11 cellular contexts compared by ENCODE assay signal in genomic region chr19:10005632-10006334, GRCh38. TPM values are rescaled to one million over a fixed set of nuclear protein-coding genes. Genes with fewer than 3 reads are reported as not detected.
DNase-seq lines count a peak whose midpoint lies in the region; ATAC-seq and TF ChIP-seq lines count a peak whose summit lies in the region.
"Had no signal": no experiment of that assay in that cellular context is flagged by ENCODE, and none has a peak within 500 bp of the region (broad histone marks: within the 10 kb centered on the region; RNA-seq: fewer than 3 reads in every experiment).

No MANE protein-coding gene starts in this region.

- H3K4me3 Mint-ChIP-seq in CD8-positive, alpha-beta memory T cell: peak overlapping the region in 6 of 7 donors; percentile 56 to 90 (median 83)
- peak overlapping the region; percentile 76 for H3K4me3 Mint-ChIP-seq in activated T-helper 17 cell treated with anti-CD3 and anti-CD28 coated beads, Interleukin-2, amount 50 U/mL, for 72 hours

- H3K9me3 ChIP-seq in CD8-positive, alpha-beta memory T cell (ENCODE audit: low read length): no peaks in the 10 kb centered on the region
- H3K9me3 ChIP-seq: SK-N-SH had no signal

- CTCF ChIA-PET in CD8-positive, alpha-beta memory T cell (lab: Charles Lee): no interaction called here

- H3K27ac ChIP-seq in CD8-positive, alpha-beta memory T cell (ENCODE audit: low read depth, low read length): no peak overlapping the region
- H3K27ac ChIP-seq in layer of hippocampus (ENCODE audit: low read depth, low read length) (peak overlapping the region; percentile 65), substantia nigra (ENCODE audit: low read depth, low read length, poor library complexity, severe bottlenecking) (peak overlapping the region; percentile 27)
- H3K27ac ChIP-seq: VCaP had no signal

- H3K4me1 Mint-ChIP-seq in CD8-positive, alpha-beta memory T cell: peaks cover 27 to 58% (median 30%) of the 10 kb centered on the region in 3 donors
- peaks cover 54% of the 10 kb centered on the region for H3K4me1 Mint-ChIP-seq in activated T-helper 17 cell treated with anti-CD3 and anti-CD28 coated beads, Interleukin-2, amount 50 U/mL, for 72 hours

- POLR2A ChIA-PET in CD8-positive, alpha-beta memory T cell (lab: Charles Lee): no interaction called here

- peaks cover 14% of the 10 kb centered on the region for H3K27me3 ChIP-seq in CD8-positive, alpha-beta memory T cell (ENCODE audit: insufficient read depth, low read length, poor library complexity, severe bottlenecking)
- peaks cover 8% of the 10 kb centered on the region for H3K27me3 ChIP-seq in layer of hippocampus (ENCODE audit: control insufficient read depth, insufficient read depth, low read length)

- no peak for DNase-seq in CD8-positive, alpha-beta memory T cell
- DNase-seq in substantia nigra (lab: John Stamatoyannopoulos, UW): no peak
- no peak for DNase-seq in GM20000 (ENCODE audit: low spot score)
- no peak for DNase-seq in NCI-H1048 (lab: John Stamatoyannopoulos, UW)
- DNase-seq: CD4-positive, CD25-positive, alpha-beta regulatory T cell; SK-N-SH had no signal

- ATAC-seq in activated T-helper 17 cell treated with anti-CD3 and anti-CD28 coated beads, Interleukin-2, amount 50 U/mL, for 72 hours (replicated peaks): peak; percentile 1
- ATAC-seq in GM21447 (IDR thresholded peaks at IDR 0.05; ENCODE audit: unreplicated experiment): no peak

- no peak for TF ChIP-seq CTCF in GM20000 (IDR thresholded peaks at IDR 0.05; ENCODE audit: extremely low read depth, missing control alignments)

- H3K9me3 Mint-ChIP-seq in CD8-positive, alpha-beta memory T cell: peaks cover 0 to 4% (median 2%) of the 10 kb centered on the region in 5 donors
- H3K9me3 Mint-ChIP-seq in activated T-helper 17 cell treated with anti-CD3 and anti-CD28 coated beads, Interleukin-2, amount 50 U/mL, for 72 hours: no peaks in the 10 kb centered on the region

- peaks cover 0 to 8% (median 0%) of the 10 kb centered on the region in 3 donors for H3K36me3 Mint-ChIP-seq in CD8-positive, alpha-beta memory T cell
- H3K36me3 Mint-ChIP-seq in activated T-helper 17 cell treated with anti-CD3 and anti-CD28 coated beads, Interleukin-2, amount 50 U/mL, for 72 hours (ENCODE audit: low read depth): peaks cover 51% of the 10 kb centered on the region

- H3K36me3 ChIP-seq in CD8-positive, alpha-beta memory T cell (ENCODE audit: insufficient read depth, low read length): no peaks in the 10 kb centered on the region

- H3K4me3 ChIP-seq in CD8-positive, alpha-beta memory T cell (ENCODE audit: low read length): no peak overlapping the region

- H3K27me3 Mint-ChIP-seq in CD8-positive, alpha-beta memory T cell: peaks cover 33 to 70% of the 10 kb centered on the region in 2 donors
- H3K27me3 Mint-ChIP-seq in activated T-helper 17 cell treated with anti-CD3 and anti-CD28 coated beads, Interleukin-2, amount 50 U/mL, for 72 hours: peaks cover 9% of the 10 kb centered on the region

- peak overlapping the region in 5 of 8 donors; percentile 12 to 87 (median 60) for H3K27ac Mint-ChIP-seq in CD8-positive, alpha-beta memory T cell
- H3K27ac Mint-ChIP-seq in activated T-helper 17 cell treated with anti-CD3 and anti-CD28 coated beads, Interleukin-2, amount 50 U/mL, for 72 hours: peak overlapping the region; percentile 94
- H3K27ac Mint-ChIP-seq: CD4-positive, CD25-positive, alpha-beta regulatory T cell had no signal

- H3K4me1 ChIP-seq in CD8-positive, alpha-beta memory T cell (ENCODE audit: insufficient read depth, low read length): peaks cover 5% of the 10 kb centered on the region

RNA-seq across cellular contexts. Expression of gene COL5A3, which starts 4.5 kb away (rescaled TPM):
- total RNA-seq in CD8-positive, alpha-beta memory T cell: under 1 TPM; 0.50 to 0.91 TPM
- 0.23 TPM for polyA plus RNA-seq in CD8-positive, alpha-beta memory T cell
- 10 to 100 TPM in 1 of 2 donors, 1 to 10 TPM in 1; 6.1 to 32.1 TPM for total RNA-seq in activated T-helper 17 cell treated with anti-CD3 and anti-CD28 coated beads, Interleukin-2, amount 50 U/mL, for 72 hours
- total RNA-seq: G401 had no signal

RNA-seq across cellular contexts. Expression of gene RDH8, which starts 7.5 kb away (rescaled TPM):
- total RNA-seq in CD8-positive, alpha-beta memory T cell: not detected
- not detected for polyA plus RNA-seq in CD8-positive, alpha-beta memory T cell
- total RNA-seq in activated T-helper 17 cell treated with anti-CD3 and anti-CD28 coated beads, Interleukin-2, amount 50 U/mL, for 72 hours: under 1 TPM in 1 of 2 donors, not detected in 1; 0.26 TPM
- total RNA-seq: CD4-positive, CD25-positive, alpha-beta regulatory T cell; G401 had no signal
- polyA plus RNA-seq: CD4-positive, CD25-positive, alpha-beta regulatory T cell; SK-N-SH had no signal
